Comparison of ENCODE assay signal across 11 cellular contexts in the genomic region with DNA sequence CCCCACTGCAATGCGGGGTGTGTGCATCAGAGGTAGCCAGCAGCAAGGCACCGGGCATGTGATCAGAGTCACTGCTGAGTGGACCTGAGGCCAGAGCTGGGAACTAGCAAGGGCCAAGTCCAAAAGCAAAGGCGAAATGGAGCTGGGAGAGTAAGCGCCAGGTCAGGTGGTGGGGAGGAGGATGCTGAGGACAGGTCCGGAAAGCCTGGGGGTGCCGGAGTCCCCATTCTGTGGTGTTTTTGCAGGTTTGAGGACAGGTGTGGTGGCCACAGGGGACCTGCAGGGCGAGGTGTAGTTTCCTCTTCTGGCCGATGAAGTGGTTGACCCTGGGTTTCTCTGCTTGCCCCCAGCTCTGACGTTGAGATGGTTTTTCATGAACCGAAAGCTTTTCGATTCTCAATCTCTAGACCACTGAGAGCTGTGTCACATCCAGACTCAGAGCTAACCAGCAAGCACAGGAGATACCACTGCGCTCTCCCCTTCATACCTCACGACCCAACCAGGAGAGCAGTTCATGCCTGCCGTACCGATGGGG. TPM values are rescaled to one million over a fixed set of nuclear protein-coding genes. Genes with fewer than 3 reads are reported as not detected.
DNase-seq lines count a peak whose midpoint lies in the region; ATAC-seq and TF ChIP-seq lines count a peak whose summit lies in the region.
"Had no signal": no experiment of that assay in that cellular context is flagged by ENCODE, and none has a peak within 500 bp of the region (broad histone marks: within the 10 kb centered on the region; RNA-seq: fewer than 3 reads in every experiment).

No MANE protein-coding gene starts in this region.

- no TSS peak for BruUV-seq in PC-9 (replicated peaks; lab: Mats Ljungman, UMichigan)

- peak; percentile 79 for ATAC-seq in GM18870 (IDR thresholded peaks at IDR 0.05; ENCODE audit: unreplicated experiment)
- ATAC-seq in GM21737 (IDR thresholded peaks at IDR 0.05; ENCODE audit: unreplicated experiment) = peak; percentile 73
- peak; percentile 85 for ATAC-seq in HG03378 (IDR thresholded peaks at IDR 0.05; ENCODE audit: unreplicated experiment)
- ATAC-seq in mucosa of descending colon = peak; percentile 3

- 0 out of 2 replicates have a peak, but pooled peaks cover 7% of the 10 kb centered on the region for H4K20me1 ChIP-seq in PC-9 (ENCODE audit: insufficient read depth)

- H3K79me2 ChIP-seq in PC-9 (ENCODE audit: low read depth) = peaks cover 2% of the 10 kb centered on the region

- intact Hi-C loops in mucosa of descending colon (cut with DNase I, micrococcal nuclease) = no loop called here
- intact Hi-C loops in PC-9 (cut with micrococcal nuclease; ENCODE audit: unreplicated experiment) = no loop called here

- no peaks in the 10 kb centered on the region for H3K36me3 ChIP-seq in mucosa of descending colon (ENCODE audit: low read depth)
- H3K36me3 ChIP-seq in PC-9 (ENCODE audit: low read depth) = no peaks in the 10 kb centered on the region

- H3K9me3 ChIP-seq in mucosa of descending colon = no peaks in the 10 kb centered on the region
- H3K9me3 ChIP-seq in PC-9 (ENCODE audit: insufficient read depth, low read depth) = no peaks in the 10 kb centered on the region

- peaks cover 18% of the 10 kb centered on the region; the same call in 1 of the 2 replicates for H3F3A ChIP-seq in PC-9 (ENCODE audit: insufficient read depth, low read depth)

- CTCF ChIA-PET in PC-9 (lab: Charles Lee) = no interaction called here

- H3K4me2 ChIP-seq in PC-9 = no peak overlapping the region

- H3K4me3 ChIP-seq in mucosa of descending colon (no peak overlapping the region), PC-9 (no peak overlapping the region)

- DNase-seq in mucosa of descending colon = peak in 1 of 3 donors; percentile 45
- DNase-seq in DMS79 (lab: John Stamatoyannopoulos, UW) = no peak
- no peak for DNase-seq in stimulated activated naive CD4-positive, alpha-beta T cell treated with Interleukin-2 at 50 U/mL for 16 hours (lab: John Stamatoyannopoulos, UW)
- DNase-seq in PC-9 = no peak
- DNase-seq in NCI-H1092 treated with DMSO at 0.1 percent for 48 hours (lab: John Stamatoyannopoulos, UW) = no peak
- DNase-seq: activated naive CD8-positive, alpha-beta T cell treated with anti-CD3 and anti-CD28 coated beads, Interleukin-2, amount 10 ng/mL, durations not matched to agents 7 days and 5 days; EL; immature natural killer cell had no signal

- POLR2A ChIA-PET in PC-9 (lab: Charles Lee; ENCODE audit: unreplicated experiment) = no interaction called here

- H3K27me3 ChIP-seq in PC-9 (ENCODE audit: insufficient read depth, low read depth) = no peaks in the 10 kb centered on the region

- H3K27ac ChIP-seq in PC-9 = no peak overlapping the region

- H3K4me1 ChIP-seq in mucosa of descending colon (ENCODE audit: low read depth) (peaks cover 12% of the 10 kb centered on the region), PC-9 (replicated peaks; ENCODE audit: insufficient read depth) (peaks cover 18% of the 10 kb centered on the region)

- TF ChIP-seq CTCF in mucosa of descending colon (IDR thresholded peaks at IDR 0.05) (no peak), PC-9 (conservative IDR thresholded peaks at IDR 0.05) (no peak)

- H2AFZ ChIP-seq in PC-9 = no peak overlapping the region

- no peaks in the 10 kb centered on the region for H3K9me2 ChIP-seq in PC-9 (ENCODE audit: insufficient read depth)

RNA-seq across cellular contexts. Expression of a gene that starts 35.0 kb away (rescaled TPM):
- total RNA-seq in mucosa of descending colon = 100 to 1,000 TPM in 1 of 3 donors, 10 to 100 TPM in 2; 60.9 to 116 (median 99.0) TPM
- 66.5 and 97.8 TPM in 2 replicates for total RNA-seq in PC-9 (2021)
- total RNA-seq: activated naive CD8-positive, alpha-beta T cell treated with anti-CD3 and anti-CD28 coated beads, Interleukin-2, amount 10 ng/mL, durations not matched to agents 7 days and 5 days had no signal

Comparison
In these comparisons a context has a peak if more than half of its experiments do, and no peak if none do; other contexts are left out.
1. ATAC-seq: peak in every context shown above with its lines; median percentile 85 in HG03378; 79 in GM18870; 73 in GM21737; 3 in mucosa of descending colon.